8 cellular contexts compared by ENCODE assay signal in genomic region chr1:226653311-226653921, GRCh38.
DNase-seq lines count a peak whose midpoint lies in the region; ATAC-seq and TF ChIP-seq lines count a peak whose summit lies in the region.

No MANE protein-coding gene starts in this region.

- peak overlapping the region; percentile 89 for H3K4me3 Mint-ChIP-seq in CD4-positive, alpha-beta T cell

- no peak overlapping the region for H3K27ac ChIP-seq in CD4-positive, alpha-beta T cell (ENCODE audit: low read depth, low read length)
- H3K27ac ChIP-seq in HUES48 (ENCODE audit: low read depth, low read length): peak overlapping the region; percentile 70

- H3K36me3 ChIP-seq in HUES48 (ENCODE audit: control insufficient read depth, insufficient read depth, low read length): no peaks in the 10 kb centered on the region

- peaks cover 70% of the 10 kb centered on the region for H3K36me3 Mint-ChIP-seq in CD4-positive, alpha-beta T cell (ENCODE audit: low read depth)
- peaks cover 0 to 4% of the 10 kb centered on the region in 2 donors for H3K36me3 Mint-ChIP-seq in activated naive CD4-positive, alpha-beta T cell treated with anti-CD3 and anti-CD28 coated beads, Interleukin-2, amount 50 U/mL, for 72 hours

- H3K4me3 ChIP-seq in HUES48 (ENCODE audit: low read depth, low read length): no peak overlapping the region

- no peaks in the 10 kb centered on the region for H3K9me3 Mint-ChIP-seq in CD4-positive, alpha-beta T cell
- H3K9me3 Mint-ChIP-seq in activated naive CD4-positive, alpha-beta T cell treated with anti-CD3 and anti-CD28 coated beads, Interleukin-2, amount 50 U/mL, for 72 hours: no peaks in the 10 kb centered on the region

- H3K9me3 ChIP-seq in CD4-positive, alpha-beta T cell (ENCODE audit: control insufficient read depth, low read length): no peaks in the 10 kb centered on the region
- no peaks in the 10 kb centered on the region for H3K9me3 ChIP-seq in HUES48 (ENCODE audit: control insufficient read depth, insufficient read depth, low read length)

- no peaks in the 10 kb centered on the region for H3K4me1 Mint-ChIP-seq in CD4-positive, alpha-beta T cell (ENCODE audit: low read depth)

- no peaks in the 10 kb centered on the region for H3K27me3 Mint-ChIP-seq in CD4-positive, alpha-beta T cell

- intact Hi-C loops in CD4-positive, alpha-beta T cell (cut with DNase I, micrococcal nuclease): loop anchor here (1.0 to 5.0 kb wide), 3 partner anchors 10 to 84 kb away; partner anchors contain the start of gene ITPKB (in 1 of the 2)
- intact Hi-C loops in sciatic nerve (cut with DNase I): loop anchor here (5.0 kb wide), 1 partner anchor 84 kb away; the partner anchor contains the start of gene ITPKB

- peak in 9 of 10 experiments; percentile 45 to 78 (median 56) for DNase-seq in CD4-positive, alpha-beta T cell
- DNase-seq in activated naive CD4-positive, alpha-beta T cell treated with anti-CD3 and anti-CD28 coated beads, Interleukin-2, amount 50 U/mL, for 72 hours (ENCODE audit: low spot score in 2 of 2): peak in 1 of 2 donors; percentile 71
- DNase-seq in stimulated activated CD8-positive, alpha-beta memory T cell treated with anti-CD3 and anti-CD28 coated beads, Interleukin-4, amount 100 ng/mL, for 48 hours: peak; percentile 65
- DNase-seq in sciatic nerve (ENCODE audit: low spot score): no peak
- DNase-seq in cerebellar cortex (ENCODE audit: low spot score): no peak
- no peak for DNase-seq in UCSD-AML1 (lab: John Stamatoyannopoulos, UW; ENCODE audit: unreplicated experiment)

- no peak for TF ChIP-seq CTCF in CD4-positive, alpha-beta T cell (IDR thresholded peaks at IDR 0.05)

- H3K27me3 ChIP-seq in CD4-positive, alpha-beta T cell (ENCODE audit: control insufficient read depth, insufficient read depth, low read length): no peaks in the 10 kb centered on the region
- no peaks in the 10 kb centered on the region for H3K27me3 ChIP-seq in HUES48 (ENCODE audit: control insufficient read depth, insufficient read depth, low read length)

- H3K9ac ChIP-seq in HUES48 (ENCODE audit: low read depth, low read length): no peak overlapping the region

- peaks cover 51% of the 10 kb centered on the region for H3K4me1 ChIP-seq in HUES48 (ENCODE audit: control insufficient read depth, insufficient read depth, low read length)

- CTCF ChIA-PET in CD4-positive, alpha-beta T cell (lab: Charles Lee): interaction anchor here (0.9 to 2.5 kb wide), 7 partner anchors 10 to 245 kb away, joined by 3 to 11 read pairs (median 6); partner anchors contain the start of gene PARP1

- ATAC-seq in CD4-positive, alpha-beta T cell (ENCODE audit: poor library complexity): peak; percentile 62
- peak; percentile 64 for ATAC-seq in GM21367 (IDR thresholded peaks at IDR 0.05; ENCODE audit: unreplicated experiment)
- peak; percentile 77 to 78 for ATAC-seq in activated naive CD4-positive, alpha-beta T cell treated with anti-CD3 and anti-CD28 coated beads, Interleukin-2, amount 50 U/mL, for 72 hours
- ATAC-seq in sciatic nerve: no peak

- POLR2A ChIA-PET in CD4-positive, alpha-beta T cell (lab: Charles Lee): interaction anchor here (0.6 to 2.6 kb wide), 24 partner anchors 8 to 286 kb away, joined by 3 to 31 read pairs (median 5); partner anchors contain the start of gene ITPKB

- no peak overlapping the region for H3K27ac Mint-ChIP-seq in CD4-positive, alpha-beta T cell
- H3K27ac Mint-ChIP-seq in activated naive CD4-positive, alpha-beta T cell treated with anti-CD3 and anti-CD28 coated beads, Interleukin-2, amount 50 U/mL, for 72 hours: peak overlapping the region; percentile 93 to 95

Comparison
In these comparisons a context has a peak if more than half of its experiments do, and no peak if none do; other contexts are left out.
1. DNase-seq: peak in CD4-positive, alpha-beta T cell (9 of 10) and stimulated activated CD8-positive, alpha-beta memory T cell treated with anti-CD3 and anti-CD28 coated beads, Interleukin-4, amount 100 ng/mL, for 48 hours (single experiment); none in sciatic nerve (single experiment), cerebellar cortex (single experiment) and UCSD-AML1 (single experiment).